In genomic region chr2:100185516-100185915, GRCh38 we compare ENCODE assay signal across 25 cellular contexts. TPM values are rescaled to one million over a fixed set of nuclear protein-coding genes. Genes with fewer than 3 reads are reported as not detected.
"Had no signal": no experiment of that assay in that cellular context is flagged by ENCODE, and none has a peak within 500 bp of the region (broad histone marks: within the 10 kb centered on the region; RNA-seq: fewer than 3 reads in every experiment).

No MANE protein-coding gene starts in this region.

- H3K9me3 ChIP-seq: SJSA1 had no signal

- H3K27ac ChIP-seq: KMS-11, SJSA1, SK-N-MC had no signal

- H3K9ac ChIP-seq: KMS-11 had no signal

- H3K36me3 ChIP-seq: SJSA1 had no signal

- DNase-seq: Kasumi-1, MM.1S, MV-4-11, NCI-H1048, NCI-H1105, NCI-H1417, NCI-H1436 treated with DMSO at 0.1 percent for 48 hours, NCI-H1694 treated with DMSO at 0.1 percent for 48 hours, NCI-H1930, NCI-H2081, NCI-H2107, NCI-H226, NCI-H446, NCI-H510A, NCI-H524 treated with DMSO at 0.1 percent for 48 hours, NCI-H69, NCI-H774, Right ventricle myocardium superior, RPMI8226, SIG-M5 had no signal

- H3K27me3 ChIP-seq: SJSA1 had no signal

- H3K4me1 ChIP-seq: SJSA1 had no signal

- H3K4me2 ChIP-seq: KMS-11 had no signal

- FAIRE-seq: HepG2, RCC 7860 had no signal

- H3K4me3 ChIP-seq: SJSA1, SK-N-MC had no signal

RNA-seq across cellular contexts. Expression of gene AFF3, which starts 43.1 kb away (rescaled TPM):
- total RNA-seq: HepG2 had no signal
